ENCODE assay signal across 12 cellular contexts in the genomic region with DNA sequence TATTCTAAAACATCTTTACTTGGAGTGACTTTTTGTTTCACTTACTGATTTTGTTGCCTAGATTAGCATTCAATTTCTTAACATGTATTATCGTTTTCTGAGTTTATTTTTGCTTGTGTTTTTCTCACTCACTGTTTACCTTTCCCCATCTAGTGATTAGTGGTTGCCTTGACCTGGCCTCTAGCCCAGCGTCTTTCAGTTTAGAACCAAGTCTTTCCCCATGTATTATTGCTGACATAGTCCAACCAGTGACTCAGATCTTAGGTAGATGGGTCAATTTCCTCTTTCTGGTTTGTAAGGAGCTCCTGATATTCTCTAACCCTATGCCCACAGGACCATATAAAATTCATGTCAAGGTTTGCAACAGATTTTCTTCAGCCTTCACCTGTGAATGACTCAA.
DNase-seq lines count a peak whose midpoint lies in the region; ATAC-seq and TF ChIP-seq lines count a peak whose summit lies in the region.
"Had no signal": no experiment of that assay in that cellular context is flagged by ENCODE, and none has a peak within 500 bp of the region (broad histone marks: within the 10 kb centered on the region; RNA-seq: fewer than 3 reads in every experiment).

No MANE protein-coding gene starts in this region.

- no peaks in the 10 kb centered on the region for H3K4me1 ChIP-seq in breast epithelium
- peaks cover 31% of the 10 kb centered on the region for H3K4me1 ChIP-seq in RWPE2 (ENCODE audit: insufficient read depth, poor library complexity, severe bottlenecking)
- H3K4me1 ChIP-seq in left lung, result no peaks in the 10 kb centered on the region
- H3K4me1 ChIP-seq in CD4-positive, alpha-beta memory T cell (ENCODE audit: insufficient read depth, low read length), result no peaks in the 10 kb centered on the region
- H3K4me1 ChIP-seq: upper lobe of right lung had no signal

- H3K27ac Mint-ChIP-seq in MCF 10A (ENCODE audit: low read depth, unreplicated experiment), result peak overlapping the region; percentile 96
- no peak overlapping the region for H3K27ac Mint-ChIP-seq in CD4-positive, alpha-beta memory T cell
- H3K27ac Mint-ChIP-seq: activated naive CD4-positive, alpha-beta T cell treated with anti-CD3 and anti-CD28 coated beads, Interleukin-2, amount 50 U/mL, for 72 hours; IgD-negative memory B cell had no signal

- intact Hi-C loops in MCF 10A (cut with micrococcal nuclease) (no loop called here), breast epithelium (cut with DNase I; ENCODE audit: low total_unique reads) (no loop called here), left lung (cut with DNase I) (no loop called here)
- intact Hi-C loops in CD4-positive, alpha-beta memory T cell (cut with micrococcal nuclease), result no loop called here

- peaks cover 48% of the 10 kb centered on the region for H3K4me1 Mint-ChIP-seq in MCF 10A (ENCODE audit: insufficient read depth, unreplicated experiment)
- no peaks in the 10 kb centered on the region for H3K4me1 Mint-ChIP-seq in CD4-positive, alpha-beta memory T cell
- H3K4me1 Mint-ChIP-seq: IgD-negative memory B cell had no signal

- H3K27me3 ChIP-seq in breast epithelium, result no peaks in the 10 kb centered on the region
- H3K27me3 ChIP-seq in RWPE2 (ENCODE audit: insufficient read depth, poor library complexity, severe bottlenecking), result no peaks in the 10 kb centered on the region
- H3K27me3 ChIP-seq in left lung, result no peaks in the 10 kb centered on the region
- H3K27me3 ChIP-seq in CD4-positive, alpha-beta memory T cell (ENCODE audit: insufficient read depth, low read length), result no peaks in the 10 kb centered on the region
- H3K27me3 ChIP-seq: upper lobe of right lung had no signal

- no peaks in the 10 kb centered on the region for H3K27me3 Mint-ChIP-seq in MCF 10A (ENCODE audit: insufficient read depth, unreplicated experiment)
- no peaks in the 10 kb centered on the region for H3K27me3 Mint-ChIP-seq in CD4-positive, alpha-beta memory T cell
- H3K27me3 Mint-ChIP-seq: IgD-negative memory B cell had no signal

- CTCF ChIA-PET in MCF 10A (lab: Yijun Ruan, JAX), result interaction anchor here (0.6 to 1.0 kb wide), 2 partner anchors 9 to 184 kb away, joined by 3 read pairs; no protein-coding TSS in a partner anchor
- CTCF ChIA-PET in CD4-positive, alpha-beta memory T cell (lab: Charles Lee; ENCODE audit: partially characterized antibody), result no interaction called here

- TF ChIP-seq POLR2A in breast epithelium (IDR thresholded peaks at IDR 0.05), result no peak

- peak overlapping the region; percentile 49 for H3K4me3 Mint-ChIP-seq in MCF 10A (ENCODE audit: unreplicated experiment)
- H3K4me3 Mint-ChIP-seq in CD4-positive, alpha-beta memory T cell, result no peak overlapping the region
- H3K4me3 Mint-ChIP-seq: IgD-negative memory B cell had no signal

- H3K4me3 ChIP-seq in breast epithelium (no peak overlapping the region), RWPE2 (ENCODE audit: severe bottlenecking) (no peak overlapping the region), left lung (no peak overlapping the region)
- no peak overlapping the region for H3K4me3 ChIP-seq in CD4-positive, alpha-beta memory T cell (ENCODE audit: low read length in 2 of 2)
- H3K4me3 ChIP-seq: upper lobe of right lung had no signal

- H3K27ac ChIP-seq in breast epithelium (no peak overlapping the region), RWPE2 (ENCODE audit: poor library complexity, severe bottlenecking) (peak overlapping the region; percentile 86), left lung (no peak overlapping the region)
- H3K27ac ChIP-seq in CD4-positive, alpha-beta memory T cell (ENCODE audit: low read depth, low read length), result no peak overlapping the region
- H3K27ac ChIP-seq: upper lobe of right lung had no signal

- H3K36me3 Mint-ChIP-seq in MCF 10A (ENCODE audit: insufficient read depth, unreplicated experiment), result peaks cover 6% of the 10 kb centered on the region
- no peaks in the 10 kb centered on the region for H3K36me3 Mint-ChIP-seq in CD4-positive, alpha-beta memory T cell
- H3K36me3 Mint-ChIP-seq: activated naive CD4-positive, alpha-beta T cell treated with anti-CD3 and anti-CD28 coated beads, Interleukin-2, amount 50 U/mL, for 72 hours; IgD-negative memory B cell had no signal

- H3K9me3 ChIP-seq in breast epithelium (no peaks in the 10 kb centered on the region), RWPE2 (ENCODE audit: severe bottlenecking) (peaks cover 6% of the 10 kb centered on the region), left lung (peaks cover 0 to 5% of the 10 kb centered on the region in 2 donors)
- H3K9me3 ChIP-seq in CD4-positive, alpha-beta memory T cell (ENCODE audit: control insufficient read depth in 1 of 2, low read length in 2 of 2), result no peaks in the 10 kb centered on the region
- H3K9me3 ChIP-seq: upper lobe of right lung had no signal

- DNase-seq in MCF 10A (ENCODE audit: unreplicated experiment) (peak; percentile 97), breast epithelium (ENCODE audit: low spot score in 2 of 2) (no peak), RWPE2 (ENCODE audit: low spot score) (peak; percentile 73), fibroblast of gingiva (ENCODE audit: low read depth) (peak; percentile 86), left lung (no peak)
- DNase-seq in CD4-positive, alpha-beta memory T cell, result no peak
- no peak for DNase-seq in activated CD8-positive, alpha-beta memory T cell treated with anti-CD3 and anti-CD28 coated beads for 24 hours
- DNase-seq: NCI-H2081 treated with DMSO at 0.1 percent for 48 hours, upper lobe of right lung had no signal

- no peak for TF ChIP-seq CTCF in MCF 10A (IDR thresholded peaks at IDR 0.05; ENCODE audit: unreplicated experiment)
- no peak for TF ChIP-seq CTCF in breast epithelium (IDR thresholded peaks at IDR 0.05)
- no peak for TF ChIP-seq CTCF in RWPE2 (IDR thresholded peaks at IDR 0.05; ENCODE audit: poor library complexity, severe bottlenecking)
- TF ChIP-seq CTCF in left lung (IDR thresholded peaks at IDR 0.05), result no peak

- ATAC-seq in RWPE2 (ENCODE audit: low read depth) (peak; percentile 97), left lung (no peak), GM21576 (IDR thresholded peaks at IDR 0.05; ENCODE audit: unreplicated experiment) (no peak)
- ATAC-seq: activated naive CD4-positive, alpha-beta T cell treated with anti-CD3 and anti-CD28 coated beads, Interleukin-2, amount 50 U/mL, for 72 hours; upper lobe of right lung had no signal

- H3K36me3 ChIP-seq in breast epithelium (no peaks in the 10 kb centered on the region), RWPE2 (ENCODE audit: low read depth) (0 out of 2 replicates have a peak, but pooled peaks cover 4% of the 10 kb centered on the region), left lung (no peaks in the 10 kb centered on the region)
- H3K36me3 ChIP-seq in CD4-positive, alpha-beta memory T cell (ENCODE audit: insufficient read depth, low read length), result no peaks in the 10 kb centered on the region
- H3K36me3 ChIP-seq: upper lobe of right lung had no signal

- POLR2A ChIA-PET in MCF 10A (lab: Yijun Ruan, JAX), result interaction anchor here (0.7 to 2.2 kb wide), 6 partner anchors 14 to 119 kb away, joined by 3 to 19 read pairs (median 4); no protein-coding TSS in a partner anchor
- POLR2A ChIA-PET in CD4-positive, alpha-beta memory T cell (lab: Charles Lee; ENCODE audit: partially characterized antibody), result no interaction called here

- no TSS peak for BruUV-seq in MCF 10A (replicated peaks; lab: Mats Ljungman, UMichigan)

- peaks cover 7% of the 10 kb centered on the region for H3K9me3 Mint-ChIP-seq in MCF 10A (ENCODE audit: unreplicated experiment)
- H3K9me3 Mint-ChIP-seq in CD4-positive, alpha-beta memory T cell, result peaks cover 0 to 21% (median 8%) of the 10 kb centered on the region in 8 donors

Comparison
In these comparisons a context has a peak if more than half of its experiments do, and no peak if none do; other contexts are left out.
1. DNase-seq: peak in MCF 10A (single experiment), RWPE2 (single experiment) and fibroblast of gingiva (single experiment); none in breast epithelium (0 of 2), left lung (0 of 2), CD4-positive, alpha-beta memory T cell (0 of 5) and activated CD8-positive, alpha-beta memory T cell treated with anti-CD3 and anti-CD28 coated beads for 24 hours (single experiment).